In the genomic region with DNA sequence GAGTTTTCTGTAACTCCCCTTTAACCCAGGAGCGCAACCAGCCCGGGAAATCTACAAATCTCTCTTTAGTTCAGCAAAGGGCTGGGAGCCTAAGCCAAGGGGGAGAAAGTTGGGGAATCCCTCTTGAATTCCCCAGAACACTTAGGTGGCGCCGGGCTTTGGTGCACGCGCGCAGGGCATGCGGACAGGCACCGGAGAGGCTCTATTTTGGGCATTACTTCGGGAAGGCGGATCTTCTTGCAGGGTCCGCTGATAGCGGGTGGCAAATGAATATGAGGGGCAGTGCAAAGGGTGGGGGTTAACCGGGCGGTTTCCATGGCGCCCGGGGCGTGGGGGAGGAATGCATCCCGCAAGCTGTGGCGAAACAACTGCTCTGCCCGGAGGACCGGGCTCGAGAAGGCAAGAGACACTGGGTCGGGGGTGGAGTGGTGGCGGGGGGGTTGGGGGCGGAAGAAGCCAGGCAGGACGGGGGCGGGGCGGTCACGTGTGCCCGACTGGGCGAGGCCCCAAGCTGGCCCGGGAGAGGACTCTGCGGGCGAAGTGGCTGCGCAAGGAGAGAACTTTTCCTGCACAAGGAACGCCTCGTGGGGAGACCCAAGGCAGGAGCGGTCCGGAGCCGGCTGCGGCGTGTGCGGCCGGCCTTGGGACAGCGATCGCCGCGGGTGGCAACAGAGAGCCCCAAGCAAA, we compare ENCODE assay signal across 1 cellular context.
A peak's percentile ranks its signal among the peaks of the same experiment; 100 is the strongest.
TF ChIP-seq lines count a peak whose summit lies in the region.

TSS of gene FLVCR2 (plus strand) at position 522 of the 687 bp plus-strand sequence. CDS start 353 bp downstream, outside the sequence.

TF ChIP-seq in HepG2, 621 proteins besides CTCF, POLR2A, EP300 and RAD21 (continues in another document):
- TF ChIP-seq, protein P1, sequence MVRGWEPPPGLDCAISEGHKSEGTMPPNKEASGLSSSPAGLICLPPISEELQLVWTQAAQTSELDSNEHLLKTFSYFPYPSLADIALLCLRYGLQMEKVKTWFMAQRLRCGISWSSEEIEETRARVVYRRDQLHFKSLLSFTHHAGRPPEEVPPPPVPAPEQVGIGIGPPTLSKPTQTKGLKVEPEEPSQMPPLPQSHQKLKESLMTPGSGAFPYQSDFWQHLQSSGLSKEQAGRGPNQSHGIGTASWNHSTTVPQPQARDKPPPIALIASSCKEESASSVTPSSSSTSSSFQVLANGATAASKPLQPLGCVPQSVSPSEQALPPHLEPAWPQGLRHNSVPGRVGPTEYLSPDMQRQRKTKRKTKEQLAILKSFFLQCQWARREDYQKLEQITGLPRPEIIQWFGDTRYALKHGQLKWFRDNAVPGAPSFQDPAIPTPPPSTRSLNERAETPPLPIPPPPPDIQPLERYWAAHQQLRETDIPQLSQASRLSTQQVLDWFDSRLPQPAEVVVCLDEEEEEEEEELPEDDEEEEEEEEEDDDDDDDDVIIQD (CRISPR knock-in tag; IDR thresholded peaks at IDR 0.05; ENCODE audit: low read depth): no peak
- no peak for TF ChIP-seq ZNF550 (CRISPR knock-in tag; IDR thresholded peaks at IDR 0.05; ENCODE audit: borderline replicate concordance)
- 0 out of 2 replicates have a peak, but pooled peaks have one; percentile 37 for TF ChIP-seq TBP (CRISPR knock-in tag; IDR thresholded peaks at IDR 0.05)
- no peak for TF ChIP-seq TOPORS (CRISPR knock-in tag; IDR thresholded peaks at IDR 0.05)
- no peak for TF ChIP-seq ZNF446 (CRISPR knock-in tag; IDR thresholded peaks at IDR 0.05)
- no peak for TF ChIP-seq MAFG (CRISPR knock-in tag; IDR thresholded peaks at IDR 0.05)
- no peak for TF ChIP-seq FOXM1 (CRISPR knock-in tag; IDR thresholded peaks at IDR 0.05)
- TF ChIP-seq MXD4 (CRISPR knock-in tag; IDR thresholded peaks at IDR 0.05): no peak
- no peak for TF ChIP-seq ZNF775 (CRISPR knock-in tag; IDR thresholded peaks at IDR 0.05; ENCODE audit: borderline replicate concordance)
- TF ChIP-seq ZNF431 (CRISPR knock-in tag; IDR thresholded peaks at IDR 0.05; ENCODE audit: borderline replicate concordance, low read depth): no peak
- TF ChIP-seq SAP130 (CRISPR knock-in tag; IDR thresholded peaks at IDR 0.05; ENCODE audit: low read depth): no peak; the same call in 1 of the 2 replicates
- no peak for TF ChIP-seq ZNF343 (CRISPR knock-in tag; IDR thresholded peaks at IDR 0.05)
- no peak for TF ChIP-seq ZNF589 (CRISPR knock-in tag; conservative IDR thresholded peaks at IDR 0.05)
- TF ChIP-seq, protein P2, sequence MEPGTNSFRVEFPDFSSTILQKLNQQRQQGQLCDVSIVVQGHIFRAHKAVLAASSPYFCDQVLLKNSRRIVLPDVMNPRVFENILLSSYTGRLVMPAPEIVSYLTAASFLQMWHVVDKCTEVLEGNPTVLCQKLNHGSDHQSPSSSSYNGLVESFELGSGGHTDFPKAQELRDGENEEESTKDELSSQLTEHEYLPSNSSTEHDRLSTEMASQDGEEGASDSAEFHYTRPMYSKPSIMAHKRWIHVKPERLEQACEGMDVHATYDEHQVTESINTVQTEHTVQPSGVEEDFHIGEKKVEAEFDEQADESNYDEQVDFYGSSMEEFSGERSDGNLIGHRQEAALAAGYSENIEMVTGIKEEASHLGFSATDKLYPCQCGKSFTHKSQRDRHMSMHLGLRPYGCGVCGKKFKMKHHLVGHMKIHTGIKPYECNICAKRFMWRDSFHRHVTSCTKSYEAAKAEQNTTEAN (CRISPR knock-in tag; conservative IDR thresholded peaks at IDR 0.05): no peak
- no peak for TF ChIP-seq LCORL (IDR thresholded peaks at IDR 0.05)
- no peak for TF ChIP-seq LCORL (CRISPR knock-in tag; IDR thresholded peaks at IDR 0.05)
- no peak for TF ChIP-seq ZNF660 (CRISPR knock-in tag; IDR thresholded peaks at IDR 0.05; ENCODE audit: borderline replicate concordance, low read depth)
- no peak; the same call in 1 of the 2 replicates for TF ChIP-seq ZNF142 (CRISPR knock-in tag; IDR thresholded peaks at IDR 0.05)
- no peak for TF ChIP-seq HMGXB4 (CRISPR knock-in tag; IDR thresholded peaks at IDR 0.05; ENCODE audit: borderline replicate concordance in 1 of 2, low read depth in 1 of 2)
- TF ChIP-seq, protein P3, sequence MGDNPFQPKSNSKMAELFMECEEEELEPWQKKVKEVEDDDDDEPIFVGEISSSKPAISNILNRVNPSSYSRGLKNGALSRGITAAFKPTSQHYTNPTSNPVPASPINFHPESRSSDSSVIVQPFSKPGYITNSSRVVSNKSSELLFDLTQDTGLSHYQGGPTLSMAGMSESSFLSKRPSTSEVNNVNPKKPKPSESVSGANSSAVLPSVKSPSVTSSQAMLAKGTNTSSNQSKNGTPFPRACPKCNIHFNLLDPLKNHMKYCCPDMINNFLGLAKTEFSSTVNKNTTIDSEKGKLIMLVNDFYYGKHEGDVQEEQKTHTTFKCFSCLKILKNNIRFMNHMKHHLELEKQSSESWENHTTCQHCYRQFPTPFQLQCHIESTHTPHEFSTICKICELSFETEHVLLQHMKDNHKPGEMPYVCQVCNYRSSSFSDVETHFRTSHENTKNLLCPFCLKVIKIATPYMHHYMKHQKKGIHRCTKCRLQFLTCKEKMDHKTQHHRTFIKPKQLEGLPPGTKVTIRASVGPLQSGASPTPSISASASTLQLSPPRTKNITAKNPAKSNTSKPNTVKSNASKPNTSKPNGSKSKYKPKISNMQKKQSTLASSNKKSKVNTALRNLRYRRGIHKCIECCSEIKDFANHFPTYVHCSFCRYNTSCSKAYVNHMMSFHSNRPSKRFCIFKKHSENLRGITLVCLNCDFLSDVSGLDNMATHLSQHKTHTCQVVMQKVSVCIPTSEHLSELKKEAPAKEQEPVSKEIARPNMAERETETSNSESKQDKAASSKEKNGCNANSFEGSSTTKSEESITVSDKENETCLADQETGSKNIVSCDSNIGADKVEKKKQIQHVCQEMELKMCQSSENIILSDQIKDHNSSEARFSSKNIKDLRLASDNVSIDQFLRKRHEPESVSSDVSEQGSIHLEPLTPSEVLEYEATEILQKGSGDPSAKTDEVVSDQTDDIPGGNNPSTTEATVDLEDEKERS (CRISPR knock-in tag; IDR thresholded peaks at IDR 0.05): no peak
- no peak for TF ChIP-seq ELF1 (CRISPR knock-in tag; IDR thresholded peaks at IDR 0.05)
- TF ChIP-seq PATZ1 (CRISPR knock-in tag; IDR thresholded peaks at IDR 0.05): peak; percentile 77
- TF ChIP-seq ZFX (CRISPR knock-in tag; IDR thresholded peaks at IDR 0.05; ENCODE audit: low read depth): 0 out of 2 replicates have a peak, but pooled peaks have one; percentile 13
- TF ChIP-seq NFE2L2 (IDR thresholded peaks at IDR 0.05; ENCODE audit: low read length): no peak
- TF ChIP-seq ZNF776 (CRISPR knock-in tag; IDR thresholded peaks at IDR 0.05): 0 out of 2 replicates have a peak, but pooled peaks have one; percentile 27
- TF ChIP-seq TAF1 (CRISPR knock-in tag; IDR thresholded peaks at IDR 0.05): peak; percentile 42; the same call in 1 of the 2 replicates
- TF ChIP-seq PHF5A (CRISPR knock-in tag; IDR thresholded peaks at IDR 0.05; ENCODE audit: low read depth, unreplicated experiment): no peak
- 0 out of 2 replicates have a peak, but pooled peaks have one; percentile 24 for TF ChIP-seq ZNF761 (CRISPR knock-in tag; conservative IDR thresholded peaks at IDR 0.05)
- TF ChIP-seq, protein P4, sequence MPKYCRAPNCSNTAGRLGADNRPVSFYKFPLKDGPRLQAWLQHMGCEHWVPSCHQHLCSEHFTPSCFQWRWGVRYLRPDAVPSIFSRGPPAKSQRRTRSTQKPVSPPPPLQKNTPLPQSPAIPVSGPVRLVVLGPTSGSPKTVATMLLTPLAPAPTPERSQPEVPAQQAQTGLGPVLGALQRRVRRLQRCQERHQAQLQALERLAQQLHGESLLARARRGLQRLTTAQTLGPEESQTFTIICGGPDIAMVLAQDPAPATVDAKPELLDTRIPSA (CRISPR knock-in tag; IDR thresholded peaks at IDR 0.05; ENCODE audit: borderline replicate concordance): no peak
- no peak for TF ChIP-seq MAF1 (CRISPR knock-in tag; IDR thresholded peaks at IDR 0.05; ENCODE audit: borderline replicate concordance)
- TF ChIP-seq ZNF326 (CRISPR knock-in tag; IDR thresholded peaks at IDR 0.05; ENCODE audit: borderline replicate concordance): no peak
- TF ChIP-seq ZNF605 (CRISPR knock-in tag; IDR thresholded peaks at IDR 0.05): no peak; the same call in 1 of the 2 replicates
- TF ChIP-seq ZNF280B (CRISPR knock-in tag; IDR thresholded peaks at IDR 0.05; ENCODE audit: borderline replicate concordance): no peak
- TF ChIP-seq MYNN (CRISPR knock-in tag; IDR thresholded peaks at IDR 0.05; ENCODE audit: low read depth): no peak
- TF ChIP-seq ZNF577 (CRISPR knock-in tag; IDR thresholded peaks at IDR 0.05; ENCODE audit: borderline replicate concordance, low read depth): no peak
- no peak for TF ChIP-seq ZNF430 (CRISPR knock-in tag; IDR thresholded peaks at IDR 0.05)
- TF ChIP-seq ZNF572 (CRISPR knock-in tag; IDR thresholded peaks at IDR 0.05): no peak
- no peak for TF ChIP-seq ZNF777 (CRISPR knock-in tag; IDR thresholded peaks at IDR 0.05)
- 0 out of 2 replicates have a peak, but pooled peaks have one; percentile 53 for TF ChIP-seq MED13 (CRISPR knock-in tag; IDR thresholded peaks at IDR 0.05)
- no peak for TF ChIP-seq CCDC6 (CRISPR knock-in tag; IDR thresholded peaks at IDR 0.05)
